ENCODE assay signal across 8 cellular contexts in the genomic region with DNA sequence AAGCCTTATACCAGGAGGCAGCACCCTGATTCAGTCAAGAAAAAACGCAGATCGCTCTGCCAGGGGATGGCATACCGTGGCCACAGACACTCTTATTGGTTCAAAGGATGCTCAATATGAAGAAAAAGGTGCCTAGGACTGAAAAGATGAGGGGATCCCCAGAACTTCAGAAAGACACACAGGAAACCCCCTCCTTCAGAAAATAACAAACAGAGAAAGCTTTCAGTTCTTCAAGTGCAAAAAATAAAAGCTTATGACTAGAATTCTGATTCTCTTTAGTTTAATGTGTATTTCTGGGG. TPM values are rescaled to one million over a fixed set of nuclear protein-coding genes. Genes with fewer than 3 reads are reported as not detected.
DNase-seq lines count a peak whose midpoint lies in the region; ATAC-seq and TF ChIP-seq lines count a peak whose summit lies in the region.

No MANE protein-coding gene starts in this region.

- H3K9me3 Mint-ChIP-seq in activated B cell treated with CpG ODN at 0.5 μM for 24 hours: no peaks in the 10 kb centered on the region
- H3K9me3 Mint-ChIP-seq in natural killer cell: no peaks in the 10 kb centered on the region
- H3K9me3 Mint-ChIP-seq in WTC11: no peaks in the 10 kb centered on the region

- peak overlapping the region; percentile 25 for H3K4me3 Mint-ChIP-seq in activated B cell treated with CpG ODN at 0.5 μM for 24 hours
- no peak overlapping the region for H3K4me3 Mint-ChIP-seq in natural killer cell
- no peak overlapping the region for H3K4me3 Mint-ChIP-seq in WTC11

- H3K36me3 Mint-ChIP-seq in activated B cell treated with CpG ODN at 0.5 μM for 24 hours (ENCODE audit: low read depth) (no peaks in the 10 kb centered on the region), natural killer cell (no peaks in the 10 kb centered on the region), WTC11 (no peaks in the 10 kb centered on the region)

- H3K4me1 Mint-ChIP-seq in activated B cell treated with CpG ODN at 0.5 μM for 24 hours: peaks cover 20% of the 10 kb centered on the region
- peaks cover 7 to 16% of the 10 kb centered on the region in 2 donors for H3K4me1 Mint-ChIP-seq in natural killer cell
- peaks cover 7% of the 10 kb centered on the region for H3K4me1 Mint-ChIP-seq in WTC11

- intact Hi-C loops in activated B cell treated with CpG ODN at 0.5 μM for 24 hours (cut with micrococcal nuclease): loop anchor here (1.0 kb wide), 2 partner anchors 15 to 17 kb away; no protein-coding TSS in a partner anchor
- intact Hi-C loops in natural killer cell (cut with micrococcal nuclease): no loop called here
- intact Hi-C loops in left cardiac atrium (cut with DNase I): no loop called here

- DNase-seq in activated B cell treated with CpG ODN at 0.5 μM for 24 hours: peak; percentile 24
- DNase-seq in natural killer cell: no peak
- DNase-seq in RKO (ENCODE audit: low spot score): no peak
- DNase-seq in left cardiac atrium: no peak
- no peak for DNase-seq in NCI-H2107 treated with DMSO at 0.1 percent for 48 hours (lab: John Stamatoyannopoulos, UW; ENCODE audit: unreplicated experiment)
- DNase-seq in WTC11 (ENCODE audit: low spot score): no peak

- ATAC-seq in GM18858 (IDR thresholded peaks at IDR 0.05; ENCODE audit: unreplicated experiment) (peak; percentile 56), HG02840 (IDR thresholded peaks at IDR 0.05; ENCODE audit: low FRiP score, unreplicated experiment) (peak; percentile 53), activated B cell treated with CpG ODN at 0.5 μM for 24 hours (ENCODE audit: low read depth) (peak; percentile 93), natural killer cell (peak; percentile 47 to 63 (median 55)), left cardiac atrium (no peak), WTC11 (no peak)

- POLR2A ChIA-PET in activated B cell treated with CpG ODN at 0.5 μM for 24 hours (lab: Charles Lee) (interaction anchor here (0.7 to 1.6 kb wide), 8 partner anchors 17 to 507 kb away, joined by 3 to 14 read pairs (median 4); partner anchors contain the start of genes HBS1L and MYB), WTC11 (lab: Charles Lee) (no interaction called here)

- peak overlapping the region; percentile 79 for H3K27ac Mint-ChIP-seq in activated B cell treated with CpG ODN at 0.5 μM for 24 hours
- H3K27ac Mint-ChIP-seq in natural killer cell: no peak overlapping the region
- no peak overlapping the region for H3K27ac Mint-ChIP-seq in WTC11

- CTCF ChIA-PET in activated B cell treated with CpG ODN at 0.5 μM for 24 hours (lab: Charles Lee) (interaction anchor here (1.0 to 2.6 kb wide), 4 partner anchors 13 to 262 kb away, joined by 3 to 14 read pairs (median 6); no protein-coding TSS in a partner anchor), WTC11 (lab: Charles Lee) (interaction anchor here (0.9 to 2.2 kb wide), 9 partner anchors 15 to 277 kb away, joined by 3 to 19 read pairs (median 4); no protein-coding TSS in a partner anchor)

- TF ChIP-seq CTCF in activated B cell treated with CpG ODN at 0.5 μM for 24 hours (IDR thresholded peaks at IDR 0.05): no peak
- TF ChIP-seq CTCF in natural killer cell (IDR thresholded peaks at IDR 0.05): no peak
- TF ChIP-seq CTCF in WTC11 (IDR thresholded peaks at IDR 0.05): no peak

- no peaks in the 10 kb centered on the region for H3K27me3 Mint-ChIP-seq in activated B cell treated with CpG ODN at 0.5 μM for 24 hours
- no peaks in the 10 kb centered on the region for H3K27me3 Mint-ChIP-seq in natural killer cell (ENCODE audit: low read depth in 2 of 2)
- no peaks in the 10 kb centered on the region for H3K27me3 Mint-ChIP-seq in WTC11 (ENCODE audit: low read depth)

TF ChIP-seq in WTC11, 78 proteins besides CTCF, POLR2A, EP300 and RAD21:
- TF ChIP-seq CREB1 (CRISPR knock-in tag; IDR thresholded peaks at IDR 0.05) (no peak), GRHL2 (CRISPR knock-in tag; IDR thresholded peaks at IDR 0.05; ENCODE audit: insufficient replicate concordance, severe bottlenecking) (no peak), ZNF671 (CRISPR knock-in tag; IDR thresholded peaks at IDR 0.05) (no peak), GABPB1 (CRISPR knock-in tag; IDR thresholded peaks at IDR 0.05) (no peak), CDX4 (CRISPR knock-in tag; IDR thresholded peaks at IDR 0.05; ENCODE audit: borderline replicate concordance) (no peak), SP1 (CRISPR knock-in tag; conservative IDR thresholded peaks at IDR 0.05) (no peak), TEAD1 (CRISPR knock-in tag; IDR thresholded peaks at IDR 0.05) (no peak), ZNF121 (CRISPR knock-in tag; IDR thresholded peaks at IDR 0.05) (no peak), GTF2I (CRISPR knock-in tag; conservative IDR thresholded peaks at IDR 0.05) (no peak), RELA (CRISPR knock-in tag; IDR thresholded peaks at IDR 0.05; ENCODE audit: borderline replicate concordance) (no peak), USF2 (CRISPR knock-in tag; IDR thresholded peaks at IDR 0.05) (no peak), RORB (CRISPR knock-in tag; IDR thresholded peaks at IDR 0.05) (no peak), CREM (CRISPR knock-in tag; IDR thresholded peaks at IDR 0.05) (no peak)

RNA-seq across cellular contexts. Expression of gene MYB, which starts 17.7 kb away (rescaled TPM):
- 2.8 and 3.2 TPM in 2 replicates for total RNA-seq in activated B cell treated with CpG ODN at 0.5 μM for 24 hours
- total RNA-seq in natural killer cell: 1 to 10 TPM in 2 of 3 donors, under 1 TPM in 1; 0.40 to 3.5 (median 1.3) TPM
- under 1 TPM in 1 of 2 donors, not detected in 1; 0.24 TPM for total RNA-seq in left cardiac atrium
- total RNA-seq in WTC11 (2021): 4.3 to 6.1 TPM (median 5.1 TPM) in 3 replicates

Comparison
In these comparisons a context has a peak if more than half of its experiments do, and no peak if none do; other contexts are left out.
1. ATAC-seq: peak in GM18858 (single experiment), HG02840 (single experiment), activated B cell treated with CpG ODN at 0.5 μM for 24 hours (single experiment) and natural killer cell (3 of 3); none in left cardiac atrium (0 of 2) and WTC11 (single experiment).